31 cellular contexts compared by ENCODE assay signal in the genomic region with DNA sequence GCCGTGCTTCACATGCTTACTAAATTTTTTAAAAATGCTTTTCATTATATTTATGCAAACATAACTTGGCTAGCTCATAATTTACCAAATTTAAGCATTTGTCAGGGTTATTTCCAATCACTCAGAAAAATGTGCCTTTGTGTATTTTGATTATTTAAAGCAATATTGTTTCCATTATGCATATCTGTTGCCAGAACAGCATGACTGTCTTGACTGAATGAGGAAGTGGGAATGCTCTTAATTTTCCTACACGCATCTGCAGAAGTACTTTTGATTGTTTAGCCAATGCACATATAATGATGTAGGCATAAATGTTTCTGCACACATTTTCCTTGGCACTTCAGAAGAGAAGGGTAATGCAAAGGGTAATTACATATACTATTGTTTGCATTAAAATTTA.
"Had no signal": no experiment of that assay in that cellular context is flagged by ENCODE, and none has a peak within 500 bp of the region (broad histone marks: within the 10 kb centered on the region; RNA-seq: fewer than 3 reads in every experiment).

No MANE protein-coding gene starts in this region.

- H3K36me3 Mint-ChIP-seq: activated naive CD8-positive, alpha-beta T cell treated with anti-CD3 and anti-CD28 coated beads, Interleukin-2, amount 10 ng/mL, durations not matched to agents 7 days and 5 days; WTC11 had no signal

- H3K27ac ChIP-seq: body of pancreas, RWPE1 had no signal

- ATAC-seq: activated CD8-positive, alpha-beta T cell treated with anti-CD3 and anti-CD28 coated beads, Interleukin-2, amount 10 ng/mL, durations not matched to agents 7 days and 5 days; body of pancreas; K562; Panc1; SK-N-SH treated with all-trans-retinoic acid at 6 μM for 48 hours; WTC11 had no signal

- H3K27me3 Mint-ChIP-seq: activated naive CD8-positive, alpha-beta T cell treated with anti-CD3 and anti-CD28 coated beads, Interleukin-2, amount 10 ng/mL, durations not matched to agents 7 days and 5 days had no signal

- DNase-seq: activated CD4-positive, alpha-beta T cell treated with anti-CD3 and anti-CD28 coated beads for 48 hours; activated CD4-positive, alpha-beta T cell treated with anti-CD3 and anti-CD28 coated beads, Interleukin-2, amount 50 U/mL, for 4 hours; activated CD4-positive, CD25-positive, alpha-beta regulatory T cell treated with anti-CD3 and anti-CD28 coated beads, Interleukin-2, amount 50 U/mL, for 72 hours; activated CD8-positive, alpha-beta memory T cell treated with anti-CD3 and anti-CD28 coated beads, Interleukin-2, amount 50 U/mL, for 48 hours; activated CD8-positive, alpha-beta T cell treated with anti-CD3 and anti-CD28 coated beads, Interleukin-2, amount 10 ng/mL, durations not matched to agents 7 days and 5 days; activated naive CD4-positive, alpha-beta T cell treated with anti-CD3 and anti-CD28 coated beads, Interleukin-2, amount 50 U/mL, for 16 hours; activated naive CD8-positive, alpha-beta T cell treated with anti-CD3 and anti-CD28 coated beads, Interleukin-2, amount 10 ng/mL, durations not matched to agents 7 days and 5 days; activated T-cell treated with anti-CD3 and anti-CD28 coated beads, Interleukin-2, amount 50 U/mL, for 1 hour; aorta; body of pancreas; central memory CD4-positive, alpha-beta T cell; Karpas-422; MM.1S; NCI-H1092 treated with DMSO at 0.1 percent for 48 hours; NCI-H1417 treated with DMSO at 0.1 percent for 48 hours; NCI-H1694; NCI-H2029; NCI-H2107; NCI-H2171 treated with DMSO at 0.1 percent for 48 hours; NCI-H226; NCI-H510A; NCI-H69; NK-92 treated with Interleukin-12 subunit alpha and Interleukin-12 subunit beta, amount 100 ng/mL, for 24 hours; SHP77 had no signal

- H3K4me3 Mint-ChIP-seq: activated CD8-positive, alpha-beta T cell treated with anti-CD3 and anti-CD28 coated beads, Interleukin-2, amount 10 ng/mL, durations not matched to agents 7 days and 5 days; activated naive CD8-positive, alpha-beta T cell treated with anti-CD3 and anti-CD28 coated beads, Interleukin-2, amount 10 ng/mL, durations not matched to agents 7 days and 5 days; T-helper 1 cell treated with Interleukin-12 subunit alpha and Interleukin-12 subunit beta and Interleukin-4 antibody, amounts not matched to agents 30 μg/mL and 1 μg/mL, for 36 hours; WTC11 had no signal

- H3K27ac Mint-ChIP-seq: activated CD8-positive, alpha-beta T cell treated with anti-CD3 and anti-CD28 coated beads, Interleukin-2, amount 10 ng/mL, durations not matched to agents 7 days and 5 days; activated naive CD8-positive, alpha-beta T cell treated with anti-CD3 and anti-CD28 coated beads, Interleukin-2, amount 10 ng/mL, durations not matched to agents 7 days and 5 days; T-helper 1 cell treated with Interleukin-12 subunit alpha and Interleukin-12 subunit beta and Interleukin-4 antibody, amounts not matched to agents 30 μg/mL and 1 μg/mL, for 36 hours; WTC11 had no signal

- H3K36me3 ChIP-seq: SJSA1 had no signal

- H3K27me3 ChIP-seq: body of pancreas, SJSA1 had no signal

- H3K9me3 Mint-ChIP-seq: activated naive CD8-positive, alpha-beta T cell treated with anti-CD3 and anti-CD28 coated beads, Interleukin-2, amount 10 ng/mL, durations not matched to agents 7 days and 5 days; T-helper 1 cell treated with Interleukin-12 subunit alpha and Interleukin-12 subunit beta and Interleukin-4 antibody, amounts not matched to agents 30 μg/mL and 1 μg/mL, for 36 hours; WTC11 had no signal

- H3K4me3 ChIP-seq: body of pancreas, K562, SJSA1 had no signal

- H3K9me3 ChIP-seq: body of pancreas, SJSA1 had no signal

- H3K4me1 Mint-ChIP-seq: activated naive CD8-positive, alpha-beta T cell treated with anti-CD3 and anti-CD28 coated beads, Interleukin-2, amount 10 ng/mL, durations not matched to agents 7 days and 5 days had no signal
